Comparison of ENCODE assay signal across 8 cellular contexts in the genomic region with DNA sequence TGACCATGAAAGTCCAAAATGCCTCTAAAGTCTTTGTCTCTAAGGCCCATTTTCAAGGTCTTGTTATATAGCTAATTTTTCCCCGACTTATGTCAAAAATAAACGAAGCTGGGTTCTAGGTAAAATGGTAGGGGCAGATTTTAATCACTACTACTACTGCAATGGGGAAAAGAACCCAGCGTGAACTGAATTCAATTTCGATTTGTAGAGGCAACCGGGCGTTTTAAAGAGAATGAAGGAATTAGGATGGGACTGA. TPM values are rescaled to one million over a fixed set of nuclear protein-coding genes. Genes with fewer than 3 reads are reported as not detected.
DNase-seq lines count a peak whose midpoint lies in the region; ATAC-seq, FAIRE-seq and TF ChIP-seq lines count a peak whose summit lies in the region.

No MANE protein-coding gene starts in this region.

- TF ChIP-seq CTCF in CD8-positive, alpha-beta T cell (IDR thresholded peaks at IDR 0.05) = no peak
- no peak for TF ChIP-seq CTCF in Peyer's patch (IDR thresholded peaks at IDR 0.05)
- TF ChIP-seq CTCF in osteoblast (IDR thresholded peaks at IDR 0.05; ENCODE audit: extremely low read depth, low read depth, low read length) = no peak

- H4K20me1 ChIP-seq in osteoblast (ENCODE audit: insufficient read depth, low read length) = no peaks in the 10 kb centered on the region

- TF ChIP-seq POLR2A in Peyer's patch (IDR thresholded peaks at IDR 0.05) = no peak

- peaks cover 7% of the 10 kb centered on the region for H3K36me3 Mint-ChIP-seq in CD8-positive, alpha-beta T cell

- H3K4me3 ChIP-seq in CD8-positive, alpha-beta T cell (ENCODE audit: low read depth, low read length) = peak overlapping the region; percentile 100
- H3K4me3 ChIP-seq in Peyer's patch (peak overlapping the region; percentile 69 to 97 (median 94)), osteoblast (ENCODE audit: insufficient read depth, low read length) (peak overlapping the region; percentile 91)

- peak overlapping the region; percentile 93 for H2AFZ ChIP-seq in osteoblast (ENCODE audit: low read length)

- H3K27me3 ChIP-seq in CD8-positive, alpha-beta T cell (ENCODE audit: insufficient read depth, low read length) = no peaks in the 10 kb centered on the region
- no peaks in the 10 kb centered on the region for H3K27me3 ChIP-seq in Peyer's patch
- no peaks in the 10 kb centered on the region for H3K27me3 ChIP-seq in osteoblast (ENCODE audit: insufficient read depth, low read length)

- peaks cover 3% of the 10 kb centered on the region for H3K27me3 Mint-ChIP-seq in CD8-positive, alpha-beta T cell (ENCODE audit: low read depth)

- peaks cover 9% of the 10 kb centered on the region for H3K4me1 ChIP-seq in CD8-positive, alpha-beta T cell (ENCODE audit: insufficient read depth, low read length)
- H3K4me1 ChIP-seq in Peyer's patch (peaks cover 0 to 8% (median 0%) of the 10 kb centered on the region in 4 donors), osteoblast (ENCODE audit: insufficient read depth, low read length) (peaks cover 23% of the 10 kb centered on the region)

- POLR2A ChIA-PET in CD8-positive, alpha-beta T cell (lab: Charles Lee) = interaction anchor here (0.6 to 1.5 kb wide), 4 partner anchors 9 to 236 kb away, joined by 3 to 5 read pairs (median 3); a partner anchor contains a TSS

- no peaks in the 10 kb centered on the region for H3K9me3 ChIP-seq in CD8-positive, alpha-beta T cell (ENCODE audit: low read length)
- H3K9me3 ChIP-seq in Peyer's patch (no peaks in the 10 kb centered on the region), osteoblast (ENCODE audit: low read depth, low read length) (no peaks in the 10 kb centered on the region)

- H3K4me1 Mint-ChIP-seq in CD8-positive, alpha-beta T cell (ENCODE audit: low read depth) = peaks cover 18% of the 10 kb centered on the region

- no peak for DNase-seq in CD8-positive, alpha-beta T cell
- DNase-seq in Peyer's patch (no peak), epithelial cell of prostate (ENCODE audit: low read depth, low spot score) (no peak), osteoblast (ENCODE audit: insufficient read length, low spot score, missing footprints) (peak; percentile 23), GF-D8 (lab: John Stamatoyannopoulos, UW) (no peak), HTR-8/SVneo (ENCODE audit: insufficient read length, low spot score) (no peak), cerebellar nuclear complex (lab: John Stamatoyannopoulos, UW) (no peak)

- H3K4me2 ChIP-seq in osteoblast (ENCODE audit: insufficient read depth, low read length) = peak overlapping the region; percentile 97

- H3K27ac ChIP-seq in CD8-positive, alpha-beta T cell (ENCODE audit: low read depth, low read length) = peak overlapping the region; percentile 94
- peak overlapping the region; percentile 96 to 100 (median 98) for H3K27ac ChIP-seq in Peyer's patch
- H3K27ac ChIP-seq in epithelial cell of prostate = peak overlapping the region; percentile 96
- H3K27ac ChIP-seq in osteoblast (ENCODE audit: low read depth, low read length) = peak overlapping the region; percentile 95

- no peaks in the 10 kb centered on the region for H3K36me3 ChIP-seq in CD8-positive, alpha-beta T cell (ENCODE audit: insufficient read depth, low read length)
- H3K36me3 ChIP-seq in Peyer's patch (no peaks in the 10 kb centered on the region), osteoblast (ENCODE audit: insufficient read depth, low read length) (no peaks in the 10 kb centered on the region)

- peak overlapping the region; percentile 99 for H3K27ac Mint-ChIP-seq in CD8-positive, alpha-beta T cell

- ATAC-seq in CD8-positive, alpha-beta T cell = no peak
- ATAC-seq in HG02623 (IDR thresholded peaks at IDR 0.05; ENCODE audit: unreplicated experiment) = no peak

- CTCF ChIA-PET in CD8-positive, alpha-beta T cell (lab: Charles Lee) = interaction anchor here (0.8 to 2.1 kb wide), 4 partner anchors 9 to 237 kb away, joined by 3 to 8 read pairs (median 4); no protein-coding TSS in a partner anchor

- FAIRE-seq in HTR-8/SVneo (lab: Jason Lieb, UNC) = no peak

- intact Hi-C loops in CD8-positive, alpha-beta T cell (cut with DNase I, micrococcal nuclease) = loop anchor here (1.0 to 5.0 kb wide), 7 partner anchors 150 to 1410 kb away; a partner anchor contains a TSS

- H3K4me3 Mint-ChIP-seq in CD8-positive, alpha-beta T cell = peak overlapping the region; percentile 100

- no peaks in the 10 kb centered on the region for H3K9me3 Mint-ChIP-seq in CD8-positive, alpha-beta T cell

- H3K79me2 ChIP-seq in osteoblast (ENCODE audit: insufficient read depth, low read length) = peaks cover 17% of the 10 kb centered on the region

RNA-seq across cellular contexts. Expression of a gene that starts 0.5 kb away (rescaled TPM):
- 1 to 10 TPM; 1.5 to 2.4 TPM for total RNA-seq in CD8-positive, alpha-beta T cell
- total RNA-seq in Peyer's patch (1 to 10 TPM in 3 of 4 donors, under 1 TPM in 1; 0.66 to 5.8 (median 1.8) TPM), osteoblast (1.8 and 6.2 TPM in 2 replicates)
